In genomic region chr3:141385386-141386079, GRCh38 we compare ENCODE assay signal across 9 cellular contexts.
A peak's percentile ranks its signal among the peaks of the same experiment; 100 is the strongest.
DNase-seq lines count a peak whose midpoint lies in the region; ATAC-seq, FAIRE-seq and TF ChIP-seq lines count a peak whose summit lies in the region.
"Had no signal": no experiment of that assay in that cellular context is flagged by ENCODE, and none has a peak within 500 bp of the region (broad histone marks: within the 10 kb centered on the region; RNA-seq: fewer than 3 reads in every experiment).

No MANE protein-coding gene starts in this region.

- no peak for DNase-seq in D721Med (ENCODE audit: insufficient read length, low spot score)
- DNase-seq in cardiac fibroblast (ENCODE audit: low read depth in 2 of 2): peak in 1 of 2 donors; percentile 54
- no peak for DNase-seq in SHP77 treated with DMSO at 0.1 percent for 48 hours (lab: John Stamatoyannopoulos, UW)
- no peak for DNase-seq in CD1c-positive myeloid dendritic cell (ENCODE audit: extremely low spot score)
- DNase-seq in NCI-H1436 treated with DMSO at 0.1 percent for 48 hours (lab: John Stamatoyannopoulos, UW): no peak
- DNase-seq: dermis blood vessel endothelial cell had no signal

- peak overlapping the region; percentile 87 for H3K4me3 ChIP-seq in KMS-11 (IDR thresholded peaks at IDR 0.05; ENCODE audit: insufficient read depth, low read depth, low read length)
- peak overlapping the region; percentile 9 to 45 for H3K4me3 ChIP-seq in cardiac fibroblast (replicated peaks in 1 of 2; ENCODE audit: low read depth in 2 of 2, low read length in 2 of 2)
- H3K4me3 ChIP-seq in mucosa of rectum (ENCODE audit: low read length in 2 of 2): peak overlapping the region in 1 of 2 donors; percentile 59

- no peak for TF ChIP-seq CTCF in D721Med (IDR thresholded peaks at IDR 0.05; ENCODE audit: insufficient read depth, missing control alignments)
- TF ChIP-seq CTCF in KMS-11 (conservative IDR thresholded peaks at IDR 0.05; ENCODE audit: low read depth, low read length): no peak
- no peak for TF ChIP-seq CTCF in cardiac fibroblast (IDR thresholded peaks at IDR 0.05; ENCODE audit: low read depth, low read length)

- H3K4me2 ChIP-seq in KMS-11: peak overlapping the region; percentile 99

- H3K4me1 ChIP-seq in KMS-11 (ENCODE audit: low read depth, poor library complexity, severe bottlenecking) (peaks cover 65% of the 10 kb centered on the region), mucosa of rectum (ENCODE audit: control insufficient read depth in 2 of 2, insufficient read depth in 2 of 2, low read length in 2 of 2) (no peaks in the 10 kb centered on the region)

- ATAC-seq in HG03135 (IDR thresholded peaks at IDR 0.05; ENCODE audit: unreplicated experiment): no peak

- H3K9ac ChIP-seq in KMS-11: peak overlapping the region; percentile 98
- H3K9ac ChIP-seq in mucosa of rectum (ENCODE audit: low read depth in 1 of 2, low read length in 2 of 2): peak overlapping the region in 1 of 2 donors; percentile 27

- H3K79me2 ChIP-seq in KMS-11 (ENCODE audit: insufficient read depth, low read depth): peaks cover 94% of the 10 kb centered on the region

- H3K27me3 ChIP-seq in KMS-11 (ENCODE audit: insufficient read depth, low read depth): no peaks in the 10 kb centered on the region
- H3K27me3 ChIP-seq in mucosa of rectum (ENCODE audit: control insufficient read depth in 2 of 2, insufficient read depth in 2 of 2, low read length in 2 of 2): no peaks in the 10 kb centered on the region

- H3K9me3 ChIP-seq in mucosa of rectum (ENCODE audit: control insufficient read depth in 2 of 2, low read length in 2 of 2): no peaks in the 10 kb centered on the region

- H3K36me3 ChIP-seq in KMS-11 (ENCODE audit: insufficient read depth): peaks cover 17% of the 10 kb centered on the region; the same call in 1 of the 2 replicates
- peaks cover 18 to 19% of the 10 kb centered on the region in 2 donors for H3K36me3 ChIP-seq in mucosa of rectum (ENCODE audit: control insufficient read depth in 2 of 2, insufficient read depth in 2 of 2, low read length in 2 of 2)

- no peak overlapping the region for H2AFZ ChIP-seq in KMS-11 (ENCODE audit: low read depth)

- FAIRE-seq in D721Med (lab: Jason Lieb, UNC): peak; percentile 46

- H3K27ac ChIP-seq in KMS-11 (peak overlapping the region; percentile 99), mucosa of rectum (ENCODE audit: low read depth in 2 of 2, low read length in 2 of 2) (peak overlapping the region; percentile 17 to 52)

- H4K20me1 ChIP-seq in KMS-11 (ENCODE audit: insufficient read depth): no peaks in the 10 kb centered on the region
